22 cellular contexts compared by ENCODE assay signal in the genomic region with DNA sequence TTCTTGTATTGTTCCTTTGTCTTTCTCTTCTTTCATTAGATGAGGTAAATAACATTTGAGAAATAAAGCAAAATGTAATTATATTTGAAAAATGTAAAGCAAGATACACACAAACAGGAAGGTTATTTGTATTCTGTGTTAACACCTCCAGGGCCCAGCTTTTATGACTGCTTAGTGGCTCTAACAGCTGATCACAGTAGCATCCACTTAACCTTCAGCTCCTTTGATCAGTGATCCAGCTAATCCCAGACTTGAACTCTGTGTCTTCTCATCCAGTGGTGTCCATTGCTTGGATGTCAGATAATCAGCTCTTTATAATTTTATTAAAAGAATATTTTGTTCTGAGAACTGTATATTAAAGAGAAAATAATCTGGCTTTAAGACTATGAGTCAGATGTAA. TPM values are rescaled to one million over a fixed set of nuclear protein-coding genes. Genes with fewer than 3 reads are reported as not detected.
DNase-seq lines count a peak whose midpoint lies in the region; ATAC-seq, FAIRE-seq and TF ChIP-seq lines count a peak whose summit lies in the region.
"Had no signal": no experiment of that assay in that cellular context is flagged by ENCODE, and none has a peak within 500 bp of the region (broad histone marks: within the 10 kb centered on the region; RNA-seq: fewer than 3 reads in every experiment).

No MANE protein-coding gene starts in this region.

- DNase-seq in D721Med (ENCODE audit: insufficient read length, low spot score) = no peak
- DNase-seq in NCI-H82 treated with DMSO at 0.1 percent for 48 hours (lab: John Stamatoyannopoulos, UW; ENCODE audit: unreplicated experiment) = peak; percentile 31
- DNase-seq in kidney tubule cell (ENCODE audit: low spot score) = peak; percentile 7
- no peak for DNase-seq in AG08396 (ENCODE audit: low spot score)
- no peak for DNase-seq in ureter (ENCODE audit: low spot score)
- DNase-seq: activated CD4-positive, alpha-beta T cell treated with anti-CD3 and anti-CD28 coated beads, Interleukin-2, amount 50 U/mL, for 48 hours; activated CD4-positive, CD25-positive, alpha-beta regulatory T cell; activated CD8-positive, alpha-beta memory T cell treated with anti-CD3 and anti-CD28 coated beads, Interleukin-2, amount 50 U/mL, for 48 hours; CD4-positive, alpha-beta memory T cell; central memory CD4-positive, alpha-beta T cell; DND-41; dorsolateral prefrontal cortex; left cardiac atrium; MM.1S; NCI-H1417 treated with DMSO at 0.1 percent for 48 hours; RPMI8226; uterus had no signal

- no peak for TF ChIP-seq CTCF in D721Med (IDR thresholded peaks at IDR 0.05; ENCODE audit: insufficient read depth, missing control alignments)

- peak; percentile 77 for FAIRE-seq in D721Med (lab: Jason Lieb, UNC)
- FAIRE-seq: endothelial cell of umbilical vein, GM12891 had no signal

- ATAC-seq in GM19043 (IDR thresholded peaks at IDR 0.05; ENCODE audit: low read depth, unreplicated experiment) (peak; percentile 39), GM21423 (IDR thresholded peaks at IDR 0.05; ENCODE audit: unreplicated experiment) (no peak)
- ATAC-seq: GM23338, left cardiac atrium had no signal

RNA-seq across cellular contexts. Expression of a gene that starts 44.5 kb away (rescaled TPM):
- 43.3 TPM for total RNA-seq in ureter

Comparison
In these comparisons a context has a peak if more than half of its experiments do, and no peak if none do; other contexts are left out.
1. DNase-seq: peak in NCI-H82 treated with DMSO at 0.1 percent for 48 hours (single experiment) and kidney tubule cell (single experiment); none in D721Med (single experiment), AG08396 (single experiment) and ureter (single experiment).